9 cellular contexts compared by ENCODE assay signal in genomic region chr5:173328896-173329369, GRCh38. TPM values are rescaled to one million over a fixed set of nuclear protein-coding genes. Genes with fewer than 3 reads are reported as not detected.
A peak's percentile ranks its signal among the peaks of the same experiment; 100 is the strongest.
DNase-seq lines count a peak whose midpoint lies in the region; ATAC-seq and TF ChIP-seq lines count a peak whose summit lies in the region.
"Had no signal": no experiment of that assay in that cellular context is flagged by ENCODE, and none has a peak within 500 bp of the region (broad histone marks: within the 10 kb centered on the region; RNA-seq: fewer than 3 reads in every experiment).

No MANE protein-coding gene starts in this region.

- H3K4me3 ChIP-seq in foreskin fibroblast (ENCODE audit: low read depth in 1 of 2, low read length in 2 of 2) = peak overlapping the region; percentile 79 to 95
- H3K4me3 ChIP-seq in smooth muscle cell = peak overlapping the region; percentile 56

- H4K20me1 ChIP-seq in smooth muscle cell (ENCODE audit: low read depth) = peaks cover 17% of the 10 kb centered on the region

- H3K27me3 ChIP-seq in smooth muscle cell (ENCODE audit: low read depth) = no peaks in the 10 kb centered on the region

- ATAC-seq in HG03139 (IDR thresholded peaks at IDR 0.05; ENCODE audit: unreplicated experiment) = peak; percentile 3
- no peak for ATAC-seq in GM18517 (IDR thresholded peaks at IDR 0.05; ENCODE audit: unreplicated experiment)
- ATAC-seq in HG03095 (IDR thresholded peaks at IDR 0.05; ENCODE audit: unreplicated experiment) = no peak

- no peak for TF ChIP-seq CTCF in C4-2B (conservative IDR thresholded peaks at IDR 0.05)
- no peak for TF ChIP-seq CTCF in foreskin fibroblast (IDR thresholded peaks at IDR 0.05; ENCODE audit: low read depth, low read length)
- TF ChIP-seq CTCF in smooth muscle cell (IDR thresholded peaks at IDR 0.05; ENCODE audit: borderline replicate concordance, insufficient read depth, poor library complexity, severe bottlenecking) = no peak

- H3K36me3 ChIP-seq in smooth muscle cell (ENCODE audit: low read depth) = no peaks in the 10 kb centered on the region

- 0% methylated on average over 19 of the region's 19 CpGs for WGBS in smooth muscle cell (ENCODE audit: low lambda C conversion rate)

- H3K79me2 ChIP-seq in smooth muscle cell (ENCODE audit: low read depth) = peaks cover 32% of the 10 kb centered on the region

- H3K4me2 ChIP-seq in smooth muscle cell = peak overlapping the region; percentile 92

- peak overlapping the region; percentile 97 for H3K27ac ChIP-seq in C4-2B
- H3K27ac ChIP-seq in smooth muscle cell (ENCODE audit: low read depth) = peak overlapping the region; percentile 86

- H3F3A ChIP-seq in smooth muscle cell (ENCODE audit: low read depth) = peaks cover 11% of the 10 kb centered on the region

- H3K4me1 ChIP-seq in smooth muscle cell (ENCODE audit: low read depth) = peaks cover 23% of the 10 kb centered on the region

- no peaks in the 10 kb centered on the region for H3K9me3 ChIP-seq in smooth muscle cell (replicated peaks; ENCODE audit: low read depth)

- peak; percentile 42 to 57 for DNase-seq in activated CD4-positive, alpha-beta T cell treated with anti-CD3 and anti-CD28 coated beads, Interleukin-2, amount 50 U/mL, for 48 hours
- peak; percentile 87 to 95 for DNase-seq in foreskin fibroblast
- peak; percentile 65 for DNase-seq in smooth muscle cell (lab: John Stamatoyannopoulos, UW; ENCODE audit: unreplicated experiment)
- DNase-seq in putamen (ENCODE audit: low spot score) = no peak

- peak overlapping the region; percentile 72 for H2AFZ ChIP-seq in smooth muscle cell (ENCODE audit: low read depth)

- H3K9ac ChIP-seq in smooth muscle cell (ENCODE audit: low read depth) = peak overlapping the region; percentile 78

RNA-seq across cellular contexts. Expression of gene STC2, which starts 0.7 kb away (rescaled TPM):
- 75.4 and 83.4 TPM in 2 replicates for total RNA-seq in smooth muscle cell
- 54.3 and 90.2 TPM in 2 replicates for polyA plus RNA-seq in smooth muscle cell
- polyA plus RNA-seq: IgD-negative memory B cell had no signal
